In the genomic region with DNA sequence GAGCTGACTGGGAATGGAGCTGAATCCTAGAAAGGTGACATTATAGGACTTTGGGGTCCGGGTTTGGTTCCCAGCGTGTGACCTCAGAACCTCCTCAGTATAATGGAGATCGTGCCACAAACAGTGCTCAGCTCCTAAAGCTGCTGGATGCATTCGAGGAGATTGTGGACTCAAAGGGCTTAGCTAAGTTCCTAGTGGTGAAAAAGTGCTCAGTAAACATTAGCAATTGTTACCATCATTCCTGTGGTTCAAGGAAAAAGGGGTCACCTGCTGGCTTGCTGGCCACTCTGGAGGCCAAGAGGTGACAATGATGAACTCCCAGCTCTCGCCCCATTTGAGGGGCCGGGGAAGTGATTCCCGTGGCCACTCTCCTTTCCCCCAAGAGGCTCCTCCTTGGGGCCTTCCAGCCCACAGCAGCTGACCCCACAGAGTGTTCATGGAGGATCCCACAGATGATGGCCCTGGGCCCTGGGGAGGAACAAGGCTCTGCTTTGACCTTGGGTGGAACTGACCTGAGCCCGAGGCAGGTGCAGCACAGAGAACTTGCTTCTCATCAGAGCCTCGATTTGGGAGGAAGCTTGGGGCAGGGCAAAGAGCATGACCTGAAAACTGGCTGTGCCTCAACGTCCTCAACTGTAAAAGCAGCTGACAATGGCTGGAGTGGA, we compare ENCODE assay signal across 20 cellular contexts. TPM values are rescaled to one million over a fixed set of nuclear protein-coding genes. Genes with fewer than 3 reads are reported as not detected.
"Had no signal": no experiment of that assay in that cellular context is flagged by ENCODE, and none has a peak within 500 bp of the region (broad histone marks: within the 10 kb centered on the region; RNA-seq: fewer than 3 reads in every experiment).

No MANE protein-coding gene starts in this region.

- H3K27ac ChIP-seq: brain microvascular endothelial cell, cardiac muscle cell, Peyer's patch had no signal

- H3K4me1 ChIP-seq: Peyer's patch had no signal

- H3K4me3 Mint-ChIP-seq: activated CD8-positive, alpha-beta T cell treated with anti-CD3 and anti-CD28 coated beads for 36 hours; activated naive CD4-positive, alpha-beta T cell treated with anti-CD3 and anti-CD28 coated beads, Interleukin-2, amount 50 U/mL, for 24 hours; activated T-cell treated with anti-CD3 and anti-CD28 coated beads, Interleukin-2, amount 50 U/mL, for 72 hours had no signal

- H3K36me3 ChIP-seq: brain microvascular endothelial cell, cardiac muscle cell, MG63, Peyer's patch had no signal

- H3K9me3 ChIP-seq: MG63, Peyer's patch had no signal

- H3K9me3 Mint-ChIP-seq: activated CD8-positive, alpha-beta T cell treated with anti-CD3 and anti-CD28 coated beads for 36 hours; activated naive CD4-positive, alpha-beta T cell treated with anti-CD3 and anti-CD28 coated beads, Interleukin-2, amount 50 U/mL, for 24 hours; activated T-cell treated with anti-CD3 and anti-CD28 coated beads, Interleukin-2, amount 50 U/mL, for 72 hours; activated T-helper 2 cell treated with anti-CD3 and anti-CD28 coated beads, Interferon-gamma antibody, Interleukin-2, Interleukin-4, amounts not matched to agents 10 μg/mL and 5 μg/mL and 100 μg/mL, durations not matched to agents 14 hours and 24 hours and 36 hours had no signal

- H3K27me3 ChIP-seq: cardiac muscle cell, MG63, Peyer's patch had no signal

- H3K27ac Mint-ChIP-seq: activated CD8-positive, alpha-beta T cell treated with anti-CD3 and anti-CD28 coated beads for 36 hours; activated naive CD4-positive, alpha-beta T cell treated with anti-CD3 and anti-CD28 coated beads, Interleukin-2, amount 50 U/mL, for 24 hours; activated T-cell treated with anti-CD3 and anti-CD28 coated beads, Interleukin-2, amount 50 U/mL, for 72 hours; activated T-helper 2 cell treated with anti-CD3 and anti-CD28 coated beads, Interferon-gamma antibody, Interleukin-2, Interleukin-4, amounts not matched to agents 10 μg/mL and 5 μg/mL and 100 μg/mL, durations not matched to agents 14 hours and 24 hours and 36 hours had no signal

- H3K4me3 ChIP-seq: cardiac muscle cell, MG63, Peyer's patch had no signal

- H3K4me1 Mint-ChIP-seq: activated naive CD4-positive, alpha-beta T cell treated with anti-CD3 and anti-CD28 coated beads, Interleukin-2, amount 50 U/mL, for 24 hours had no signal

- H3K36me3 Mint-ChIP-seq: activated naive CD4-positive, alpha-beta T cell treated with anti-CD3 and anti-CD28 coated beads, Interleukin-2, amount 50 U/mL, for 24 hours had no signal

- DNase-seq: activated CD4-positive, alpha-beta T cell treated with anti-CD3 and anti-CD28 coated beads for 4 hours; activated CD8-positive, alpha-beta memory T cell treated with anti-CD3 and anti-CD28 coated beads, Interleukin-2, amount 50 U/mL, for 4 hours; activated CD8-positive, alpha-beta T cell treated with anti-CD3 and anti-CD28 coated beads for 36 hours; activated naive CD4-positive, alpha-beta T cell; activated T-cell treated with anti-CD3 and anti-CD28 coated beads, Interleukin-2, amount 50 U/mL, for 72 hours; amygdala; brain microvascular endothelial cell; MG63; MV-4-11; NCI-H1417 treated with DMSO at 0.1 percent for 48 hours; NCI-H1694; NCI-H2029; NCI-H510A treated with DMSO at 0.1 percent for 48 hours; SIG-M5; SW 1271 had no signal

RNA-seq across cellular contexts. Expression of gene TRIM29, which starts 40.1 kb away (rescaled TPM):
- total RNA-seq: activated CD8-positive, alpha-beta T cell treated with anti-CD3 and anti-CD28 coated beads for 36 hours; activated T-cell treated with anti-CD3 and anti-CD28 coated beads, Interleukin-2, amount 50 U/mL, for 72 hours; activated T-helper 2 cell treated with anti-CD3 and anti-CD28 coated beads, Interferon-gamma antibody, Interleukin-2, Interleukin-4, amounts not matched to agents 10 μg/mL and 5 μg/mL and 100 μg/mL, durations not matched to agents 14 hours and 24 hours and 36 hours; cardiac muscle cell; T-helper 1 cell treated with Interleukin-12 subunit alpha and Interleukin-12 subunit beta and Interleukin-4 antibody, amounts not matched to agents 30 ng/mL and 1 ng/mL, for 36 hours had no signal
- polyA plus RNA-seq: cardiac muscle cell had no signal
